ENCODE assay signal across 14 cellular contexts in genomic region chr7:151793531-151793935, GRCh38.
DNase-seq lines count a peak whose midpoint lies in the region; ATAC-seq, FAIRE-seq and TF ChIP-seq lines count a peak whose summit lies in the region.
"Had no signal": no experiment of that assay in that cellular context is flagged by ENCODE, and none has a peak within 500 bp of the region (broad histone marks: within the 10 kb centered on the region; RNA-seq: fewer than 3 reads in every experiment).

No MANE protein-coding gene starts in this region.

- H3K9me3 ChIP-seq in right atrium auricular region, result no peaks in the 10 kb centered on the region
- H3K9me3 ChIP-seq: colonic mucosa had no signal

- no peak overlapping the region for H3K4me3 Mint-ChIP-seq in activated T-helper 17 cell treated with anti-CD3 and anti-CD28 coated beads, Interleukin-2, amount 50 U/mL, for 72 hours
- H3K4me3 Mint-ChIP-seq: activated CD4-positive, alpha-beta T cell treated with anti-CD3 and anti-CD28 coated beads, Interleukin-2, amount 10 ng/mL, durations not matched to agents 24 days and 14 days had no signal

- FAIRE-seq in frontal cortex (lab: Jason Lieb, UNC), result no peak

- H3K9me3 Mint-ChIP-seq in activated T-helper 17 cell treated with anti-CD3 and anti-CD28 coated beads, Interleukin-2, amount 50 U/mL, for 72 hours, result no peaks in the 10 kb centered on the region
- H3K9me3 Mint-ChIP-seq: activated CD4-positive, alpha-beta T cell treated with anti-CD3 and anti-CD28 coated beads, Interleukin-2, amount 10 ng/mL, durations not matched to agents 24 days and 14 days had no signal

- H3K4me3 ChIP-seq in AG10803 (ENCODE audit: low read length), result no peak overlapping the region
- H3K4me3 ChIP-seq in right atrium auricular region, result no peak overlapping the region
- no peak overlapping the region for H3K4me3 ChIP-seq in foreskin fibroblast (ENCODE audit: low read depth in 1 of 2, low read length in 2 of 2)
- H3K4me3 ChIP-seq: colonic mucosa had no signal

- TF ChIP-seq CTCF in AG10803 (conservative IDR thresholded peaks at IDR 0.05; ENCODE audit: low read length) (no peak), right atrium auricular region (IDR thresholded peaks at IDR 0.05) (no peak), foreskin fibroblast (IDR thresholded peaks at IDR 0.05; ENCODE audit: low read depth, low read length) (no peak)

- H3K36me3 Mint-ChIP-seq in activated T-helper 17 cell treated with anti-CD3 and anti-CD28 coated beads, Interleukin-2, amount 50 U/mL, for 72 hours (ENCODE audit: low read depth), result no peaks in the 10 kb centered on the region

- H3K4me1 Mint-ChIP-seq in activated T-helper 17 cell treated with anti-CD3 and anti-CD28 coated beads, Interleukin-2, amount 50 U/mL, for 72 hours, result peaks cover 31% of the 10 kb centered on the region

- ATAC-seq in activated T-helper 17 cell treated with anti-CD3 and anti-CD28 coated beads, Interleukin-2, amount 50 U/mL, for 72 hours (replicated peaks), result no peak
- peak; percentile 63 for ATAC-seq in sciatic nerve
- no peak for ATAC-seq in HG02973 (IDR thresholded peaks at IDR 0.05; ENCODE audit: unreplicated experiment)

- H3K27ac Mint-ChIP-seq in activated T-helper 17 cell treated with anti-CD3 and anti-CD28 coated beads, Interleukin-2, amount 50 U/mL, for 72 hours, result peak overlapping the region; percentile 46
- H3K27ac Mint-ChIP-seq: activated CD4-positive, alpha-beta T cell treated with anti-CD3 and anti-CD28 coated beads, Interleukin-2, amount 10 ng/mL, durations not matched to agents 24 days and 14 days had no signal

- DNase-seq in AG10803 (ENCODE audit: low read depth) (peak; percentile 25), right atrium auricular region (ENCODE audit: low spot score) (peak; percentile 83), sciatic nerve (ENCODE audit: low spot score) (no peak), DMS53 (lab: John Stamatoyannopoulos, UW) (no peak), foreskin fibroblast (no peak), frontal cortex (ENCODE audit: low spot score in 2 of 2) (no peak)
- DNase-seq: ACHN; activated CD4-positive, alpha-beta T cell treated with anti-CD3 and anti-CD28 coated beads, Interleukin-2, amount 10 ng/mL, durations not matched to agents 24 days and 14 days; activated T-cell treated with anti-CD3 and anti-CD28 coated beads, Interleukin-2, amount 50 U/mL, for 48 hours; colonic mucosa; NCI-H1436; T-helper 1 cell had no signal

- H3K36me3 ChIP-seq in right atrium auricular region, result no peaks in the 10 kb centered on the region
- H3K36me3 ChIP-seq: colonic mucosa had no signal

- peak overlapping the region in 1 of 2 donors; percentile 40 for H3K27ac ChIP-seq in right atrium auricular region
- H3K27ac ChIP-seq: colonic mucosa had no signal

- H3K27me3 ChIP-seq in right atrium auricular region, result no peaks in the 10 kb centered on the region
- H3K27me3 ChIP-seq: colonic mucosa had no signal

- H3K4me1 ChIP-seq in right atrium auricular region, result peaks cover 0 to 23% of the 10 kb centered on the region in 2 donors

- intact Hi-C loops in sciatic nerve (cut with DNase I), result no loop called here

- H3K27me3 Mint-ChIP-seq in activated T-helper 17 cell treated with anti-CD3 and anti-CD28 coated beads, Interleukin-2, amount 50 U/mL, for 72 hours, result no peaks in the 10 kb centered on the region
- H3K27me3 Mint-ChIP-seq: activated CD4-positive, alpha-beta T cell treated with anti-CD3 and anti-CD28 coated beads, Interleukin-2, amount 10 ng/mL, durations not matched to agents 24 days and 14 days had no signal

Comparison
In these comparisons a context has a peak if more than half of its experiments do, and no peak if none do; other contexts are left out.
1. DNase-seq: peak in AG10803 (single experiment) and right atrium auricular region (single experiment); none in sciatic nerve (single experiment), DMS53 (single experiment), foreskin fibroblast (0 of 2) and frontal cortex (0 of 2).